ENCODE assay signal across 12 cellular contexts in the genomic region with DNA sequence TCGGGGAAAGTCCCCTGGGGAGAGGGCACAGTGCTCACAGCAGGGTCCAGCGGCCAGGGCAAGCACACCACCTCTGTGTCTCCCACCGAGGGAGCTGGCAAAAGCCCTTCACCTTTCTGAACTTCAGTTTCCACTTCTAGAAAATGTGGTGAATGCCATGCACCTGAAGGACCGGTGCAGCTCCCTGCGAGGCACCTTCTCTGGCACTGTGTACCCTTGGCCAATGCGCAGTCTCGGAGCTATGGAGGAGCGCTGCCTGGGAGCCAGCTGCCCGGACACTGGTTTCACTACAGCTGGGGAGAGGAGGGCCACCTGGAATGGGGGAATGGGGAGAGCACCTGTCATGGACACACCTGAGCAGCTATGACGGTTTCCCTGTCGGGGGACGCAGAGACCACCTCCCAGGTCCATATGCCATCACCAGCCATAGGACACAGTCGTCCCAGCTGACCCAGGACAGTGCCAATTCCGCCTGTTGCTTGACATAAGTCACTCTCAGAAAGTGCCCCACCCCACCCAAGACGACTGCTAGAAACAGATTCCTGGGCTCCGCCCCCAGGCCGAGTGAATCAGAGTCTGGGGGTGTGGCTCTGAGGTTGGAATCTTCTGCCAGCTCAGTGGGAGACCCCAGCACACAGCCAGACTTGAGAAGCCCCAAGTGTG. TPM values are rescaled to one million over a fixed set of nuclear protein-coding genes. Genes with fewer than 3 reads are reported as not detected.
DNase-seq lines count a peak whose midpoint lies in the region; ATAC-seq, FAIRE-seq and TF ChIP-seq lines count a peak whose summit lies in the region.
"Had no signal": no experiment of that assay in that cellular context is flagged by ENCODE, and none has a peak within 500 bp of the region (broad histone marks: within the 10 kb centered on the region; RNA-seq: fewer than 3 reads in every experiment).

No MANE protein-coding gene starts in this region.

- DNase-seq in stimulated activated CD4-positive, alpha-beta T cell treated with anti-CD3 and anti-CD28 coated beads, Interleukin-4, amount 100 ng/mL, for 24 hours = peak; percentile 14
- DNase-seq in stimulated activated CD4-positive, alpha-beta T cell treated with anti-CD3 and anti-CD28 coated beads, Interleukin-2, amount 100 ng/mL, for 24 hours = no peak
- DNase-seq in activated T-cell treated with anti-CD3 and anti-CD28 coated beads, Interleukin-2, amount 50 U/mL, for 4 hours = peak; percentile 23
- DNase-seq in kidney (peak; percentile 55), urothelium cell line (ENCODE audit: low spot score) (no peak), NCI-H2081 treated with DMSO at 0.1 percent for 48 hours (lab: John Stamatoyannopoulos, UW) (no peak), GM13976 (ENCODE audit: low spot score) (no peak)
- DNase-seq: NCI-H1092, T-helper 9 cell had no signal

- H3K4me3 ChIP-seq in kidney (ENCODE audit: low read length in 2 of 2) = no peak overlapping the region

- in situ Hi-C loops in GM13976 (cut with MboI; ENCODE audit: low sequenced_read_pairs, unreplicated experiment) = no loop called here

- no peaks in the 10 kb centered on the region for H3K9me3 Mint-ChIP-seq in activated T-cell treated with anti-CD3 and anti-CD28 coated beads, Interleukin-2, amount 50 U/mL, for 4 hours
- H3K9me3 Mint-ChIP-seq: activated naive CD4-positive, alpha-beta T cell treated with anti-CD3 and anti-CD28 coated beads, Interleukin-2, amount 50 U/mL, for 72 hours had no signal

- H3K9ac ChIP-seq in kidney (ENCODE audit: low read length in 2 of 2) = no peak overlapping the region

- ATAC-seq in activated T-cell treated with anti-CD3 and anti-CD28 coated beads, Interleukin-2, amount 50 U/mL, for 4 hours = peak in 1 of 2 donors; percentile 32
- no peak for ATAC-seq in HG03571 (IDR thresholded peaks at IDR 0.05; ENCODE audit: unreplicated experiment)

- peaks cover 2% of the 10 kb centered on the region for H3K4me1 Mint-ChIP-seq in activated T-cell treated with anti-CD3 and anti-CD28 coated beads, Interleukin-2, amount 50 U/mL, for 4 hours (ENCODE audit: low read depth)
- H3K4me1 Mint-ChIP-seq: B cell had no signal

- intact Hi-C loops in kidney (cut with DNase I) = no loop called here

- FAIRE-seq in kidney (lab: Jason Lieb, UNC) (no peak), urothelium cell line (lab: Jason Lieb, UNC) (peak; percentile 5)

- peaks cover 3 to 5% of the 10 kb centered on the region in 2 donors for H3K9me3 ChIP-seq in kidney (ENCODE audit: control insufficient read depth in 1 of 2, low read length in 2 of 2)

- H3K4me3 Mint-ChIP-seq in activated T-cell treated with anti-CD3 and anti-CD28 coated beads, Interleukin-2, amount 50 U/mL, for 4 hours = no peak overlapping the region
- H3K4me3 Mint-ChIP-seq: B cell had no signal

- H3K27me3 Mint-ChIP-seq in activated T-cell treated with anti-CD3 and anti-CD28 coated beads, Interleukin-2, amount 50 U/mL, for 4 hours (ENCODE audit: low read depth) = no peaks in the 10 kb centered on the region
- H3K27me3 Mint-ChIP-seq: B cell had no signal

- no peaks in the 10 kb centered on the region for H3K4me1 ChIP-seq in kidney (ENCODE audit: control insufficient read depth in 1 of 2, insufficient read depth in 1 of 2, low read depth in 1 of 2, low read length in 2 of 2)

- H3K27ac ChIP-seq in kidney (ENCODE audit: low read depth in 2 of 2, low read length in 2 of 2) = no peak overlapping the region

- TF ChIP-seq CTCF in kidney (IDR thresholded peaks at IDR 0.05; ENCODE audit: borderline replicate concordance, extremely low read depth, insufficient read depth) (no peak), GM13976 (IDR thresholded peaks at IDR 0.05; ENCODE audit: borderline replicate concordance, control extremely low read depth, extremely low read depth, insufficient read depth, missing control alignments) (no peak)

- no peaks in the 10 kb centered on the region for H3K36me3 Mint-ChIP-seq in activated T-cell treated with anti-CD3 and anti-CD28 coated beads, Interleukin-2, amount 50 U/mL, for 4 hours (ENCODE audit: insufficient read depth)
- H3K36me3 Mint-ChIP-seq: activated naive CD4-positive, alpha-beta T cell treated with anti-CD3 and anti-CD28 coated beads, Interleukin-2, amount 50 U/mL, for 72 hours had no signal

- no peaks in the 10 kb centered on the region for H3K36me3 ChIP-seq in kidney (ENCODE audit: control insufficient read depth in 1 of 2, insufficient read depth in 2 of 2, low read length in 2 of 2)

RNA-seq across cellular contexts. Expression of a gene that starts 16.8 kb away (rescaled TPM):
- under 1 TPM; 0.29 to 0.60 (median 0.38) TPM for total RNA-seq in activated T-cell treated with anti-CD3 and anti-CD28 coated beads, Interleukin-2, amount 50 U/mL, for 4 hours
- 3.6 TPM for total RNA-seq in kidney
- polyA plus RNA-seq in kidney (ENCODE audit: insufficient read depth, low read depth, low replicate concordance) = 2.8 TPM

Comparison
In these comparisons a context has a peak if more than half of its experiments do, and no peak if none do; other contexts are left out.
1. DNase-seq: peak in stimulated activated CD4-positive, alpha-beta T cell treated with anti-CD3 and anti-CD28 coated beads, Interleukin-4, amount 100 ng/mL, for 24 hours (single experiment), activated T-cell treated with anti-CD3 and anti-CD28 coated beads, Interleukin-2, amount 50 U/mL, for 4 hours (single experiment) and kidney (single experiment); none in stimulated activated CD4-positive, alpha-beta T cell treated with anti-CD3 and anti-CD28 coated beads, Interleukin-2, amount 100 ng/mL, for 24 hours (0 of 2), urothelium cell line (single experiment), NCI-H2081 treated with DMSO at 0.1 percent for 48 hours (single experiment) and GM13976 (single experiment).